23 cellular contexts compared by ENCODE assay signal in genomic region chr12:57586832-57587429, GRCh38. TPM values are rescaled to one million over a fixed set of nuclear protein-coding genes. Genes with fewer than 3 reads are reported as not detected.
"Had no signal": no experiment of that assay in that cellular context is flagged by ENCODE, and none has a peak within 500 bp of the region (broad histone marks: within the 10 kb centered on the region; RNA-seq: fewer than 3 reads in every experiment).

No MANE protein-coding gene starts in this region.

- H3K27ac ChIP-seq: KMS-11 had no signal

- DNase-seq: IMR-90, NCI-H1092, NCI-H1105 treated with DMSO at 0.1 percent for 48 hours, NCI-H1417 treated with DMSO at 0.1 percent for 48 hours, NCI-H146, NCI-H1694 treated with DMSO at 0.1 percent for 48 hours, NCI-H2029, NCI-H2081 treated with DMSO at 0.1 percent for 48 hours, NCI-H2171, NCI-H226, NCI-H446, NCI-H510A, NCI-H524 treated with DMSO at 0.1 percent for 48 hours, NCI-H774, Right ventricle myocardium superior, RPMI8226, SIG-M5, SK-N-SH, SW 1271, T-cell had no signal

- H3K9me3 ChIP-seq: SK-N-SH had no signal

RNA-seq across cellular contexts. Expression of gene DTX3, which starts 17.7 kb away (rescaled TPM):
- total RNA-seq: HT-29 had no signal

RNA-seq across cellular contexts. Expression of gene KIF5A, which starts 37.1 kb away (rescaled TPM):
- total RNA-seq: HT-29, LHCN-M2 had no signal
